Comparison of ENCODE assay signal across 8 cellular contexts in genomic region chr4:121869841-121870822, GRCh38.
DNase-seq lines count a peak whose midpoint lies in the region; ATAC-seq and TF ChIP-seq lines count a peak whose summit lies in the region.

TSS of gene BBS7 (minus strand) at chr4:121870474. CDS start at chr4:121870313, 161 bp downstream.

- ATAC-seq in GM19025 (IDR thresholded peaks at IDR 0.05; ENCODE audit: low read depth, unreplicated experiment) (peak; percentile 100), HG03342 (IDR thresholded peaks at IDR 0.05; ENCODE audit: unreplicated experiment) (peak; percentile 99)
- peak; percentile 99 for ATAC-seq in activated CD4-positive, CD25-positive, alpha-beta regulatory T cell treated with anti-CD3 and anti-CD28 coated beads, Interleukin-2, amount 50 U/mL, for 24 hours

- no peak for TF ChIP-seq CTCF in AG09309 (IDR thresholded peaks at IDR 0.05; ENCODE audit: control insufficient read depth, insufficient read depth, low read depth, low read length, missing control alignments)

- H3K4me3 ChIP-seq in AG09309 (ENCODE audit: control insufficient read depth, low read depth, low read length): peak within 1 kb of the TSS; percentile 80

- DNase-seq in AG09309 (ENCODE audit: low read depth): peak; percentile 61
- peak; percentile 90 for DNase-seq in NCI-H446 treated with DMSO at 0.1 percent for 48 hours (lab: John Stamatoyannopoulos, UW)
- DNase-seq in cerebellar cortex (ENCODE audit: low spot score): peak; percentile 99
- peak; percentile 98 for DNase-seq in iris pigment epithelial cell (ENCODE audit: low read depth)
- peak; percentile 94 to 99 for DNase-seq in stimulated activated CD4-positive, alpha-beta T cell treated with anti-CD3 and anti-CD28 coated beads, Interleukin-12 subunit alpha, Interleukin-12 subunit beta, amount 100 ng/mL, for 24 hours (ENCODE audit: low read depth in 2 of 2)

Comparison
In these comparisons a context has a peak if more than half of its experiments do, and no peak if none do; other contexts are left out.
1. Peak in every context shown above with its lines: DNase-seq, ATAC-seq and H3K4me3 ChIP-seq.